ENCODE assay signal across 8 cellular contexts in genomic region chr10:72625608-72626443, GRCh38. TPM values are rescaled to one million over a fixed set of nuclear protein-coding genes. Genes with fewer than 3 reads are reported as not detected.
DNase-seq lines count a peak whose midpoint lies in the region; ATAC-seq and TF ChIP-seq lines count a peak whose summit lies in the region.

A gene with protein sequence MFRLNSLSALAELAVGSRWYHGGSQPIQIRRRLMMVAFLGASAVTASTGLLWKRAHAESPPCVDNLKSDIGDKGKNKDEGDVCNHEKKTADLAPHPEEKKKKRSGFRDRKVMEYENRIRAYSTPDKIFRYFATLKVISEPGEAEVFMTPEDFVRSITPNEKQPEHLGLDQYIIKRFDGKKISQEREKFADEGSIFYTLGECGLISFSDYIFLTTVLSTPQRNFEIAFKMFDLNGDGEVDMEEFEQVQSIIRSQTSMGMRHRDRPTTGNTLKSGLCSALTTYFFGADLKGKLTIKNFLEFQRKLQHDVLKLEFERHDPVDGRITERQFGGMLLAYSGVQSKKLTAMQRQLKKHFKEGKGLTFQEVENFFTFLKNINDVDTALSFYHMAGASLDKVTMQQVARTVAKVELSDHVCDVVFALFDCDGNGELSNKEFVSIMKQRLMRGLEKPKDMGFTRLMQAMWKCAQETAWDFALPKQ (minus strand): TSS chr10:72626079. CDS start chr10:72566793, 59,286 bp downstream.

- ATAC-seq in GM19351 (IDR thresholded peaks at IDR 0.05; ENCODE audit: unreplicated experiment) (peak; percentile 91), HG03521 (IDR thresholded peaks at IDR 0.05; ENCODE audit: unreplicated experiment) (peak; percentile 96), left lung (peak; percentile 100)

- peaks cover 18 to 25% (median 23%) of the 10 kb centered on the region in 10 experiments for H3K4me1 ChIP-seq in BLaER1 treated with 17β-estradiol and CSF1 and Interleukin-3, amounts not matched to agents 10 nM and 100 nM
- peaks cover 12 to 22% of the 10 kb centered on the region in 2 donors for H3K4me1 ChIP-seq in left lung

- H3K9me3 ChIP-seq in BLaER1 treated with 17β-estradiol and CSF1 and Interleukin-3, amounts not matched to agents 10 nM and 100 nM (replicated peaks in 1 of 11): no peaks in the 10 kb centered on the region; a peak in 1 of 22 replicates
- no peaks in the 10 kb centered on the region for H3K9me3 ChIP-seq in left lung

- intact Hi-C loops in dendritic cell treated with granulocyte-macrophage colony-stimulating factor and Interleukin-4, amounts not matched to agents 40 ng/mL and 50 ng/mL, for 4 days (cut with micrococcal nuclease): loop anchor here (2.0 to 10.0 kb wide), 2 partner anchors 67 to 261 kb away; partner anchors contain the start of gene MCU
- intact Hi-C loops in left lung (cut with DNase I): no loop called here

- no peaks in the 10 kb centered on the region for H3K9me3 Mint-ChIP-seq in dendritic cell treated with granulocyte-macrophage colony-stimulating factor and Interleukin-4, amounts not matched to agents 40 ng/mL and 50 ng/mL, for 4 days

- peak within 1 kb of the TSS; percentile 84 for H3K4me3 Mint-ChIP-seq in dendritic cell treated with granulocyte-macrophage colony-stimulating factor and Interleukin-4, amounts not matched to agents 40 ng/mL and 50 ng/mL, for 4 days

- peak; percentile 84 for DNase-seq in NCI-H748 treated with DMSO at 0.1 percent for 48 hours (lab: John Stamatoyannopoulos, UW)
- DNase-seq in activated CD4-positive, alpha-beta T cell treated with anti-CD3 and anti-CD28 coated beads, Interleukin-2, amount 50 U/mL, for 24 hours (ENCODE audit: low read depth in 1 of 2, low spot score in 1 of 2): peak; percentile 75 to 93
- peak; percentile 98 for DNase-seq in left lung
- DNase-seq in stimulated activated CD4-positive, alpha-beta T cell treated with anti-CD3 and anti-CD28 coated beads, Interleukin-2, amount 100 ng/mL, for 48 hours: peak; percentile 91 to 93

- peak within 1 kb of the TSS; percentile 86 for H3K27ac Mint-ChIP-seq in dendritic cell treated with granulocyte-macrophage colony-stimulating factor and Interleukin-4, amounts not matched to agents 40 ng/mL and 50 ng/mL, for 4 days

- H3K4me2 ChIP-seq in BLaER1 treated with 17β-estradiol and CSF1 and Interleukin-3, amounts not matched to agents 10 nM and 100 nM: peak within 1 kb of the TSS; percentile 69 to 86 (median 82)

- no peaks in the 10 kb centered on the region for H3K27me3 ChIP-seq in BLaER1 treated with 17β-estradiol and CSF1 and Interleukin-3, amounts not matched to agents 10 nM and 100 nM
- no peaks in the 10 kb centered on the region for H3K27me3 ChIP-seq in left lung

- TF ChIP-seq CTCF in left lung (IDR thresholded peaks at IDR 0.05): no peak

- peak within 1 kb of the TSS; percentile 70 to 91 (median 84) for H3K27ac ChIP-seq in BLaER1 treated with 17β-estradiol and CSF1 and Interleukin-3, amounts not matched to agents 10 nM and 100 nM
- H3K27ac ChIP-seq in left lung: peak within 1 kb of the TSS; percentile 87 to 90

- H3K36me3 ChIP-seq in BLaER1 treated with 17β-estradiol and CSF1 and Interleukin-3, amounts not matched to agents 10 nM and 100 nM: peaks cover 0 to 7% (median 0%) of the 10 kb centered on the region in 11 experiments; a peak in 3 of 22 replicates
- H3K36me3 ChIP-seq in left lung: no peaks in the 10 kb centered on the region

- peak within 1 kb of the TSS; percentile 84 to 100 (median 89) for H3K4me3 ChIP-seq in BLaER1 treated with 17β-estradiol and CSF1 and Interleukin-3, amounts not matched to agents 10 nM and 100 nM
- peak within 1 kb of the TSS; percentile 90 to 91 for H3K4me3 ChIP-seq in left lung

- peaks cover 16% of the 10 kb centered on the region for H3K4me1 Mint-ChIP-seq in dendritic cell treated with granulocyte-macrophage colony-stimulating factor and Interleukin-4, amounts not matched to agents 40 ng/mL and 50 ng/mL, for 4 days (ENCODE audit: low read depth)

- H3K36me3 Mint-ChIP-seq in dendritic cell treated with granulocyte-macrophage colony-stimulating factor and Interleukin-4, amounts not matched to agents 40 ng/mL and 50 ng/mL, for 4 days (ENCODE audit: low read depth): peaks cover 18% of the 10 kb centered on the region

- H3K9ac ChIP-seq in BLaER1 treated with 17β-estradiol and CSF1 and Interleukin-3, amounts not matched to agents 10 nM and 100 nM: peak within 1 kb of the TSS; percentile 78 to 94 (median 89)

- peaks cover 0 to 8% (median 0%) of the 10 kb centered on the region in 11 experiments; a peak in 3 of 22 replicates for H4K20me1 ChIP-seq in BLaER1 treated with 17β-estradiol and CSF1 and Interleukin-3, amounts not matched to agents 10 nM and 100 nM

- no peaks in the 10 kb centered on the region for H3K27me3 Mint-ChIP-seq in dendritic cell treated with granulocyte-macrophage colony-stimulating factor and Interleukin-4, amounts not matched to agents 40 ng/mL and 50 ng/mL, for 4 days

RNA-seq across cellular contexts. Expression of the gene that starts here (rescaled TPM):
- 10 to 100 TPM; 54.0 to 57.5 TPM for total RNA-seq in left lung

Comparison
In these comparisons a context has a peak if more than half of its experiments do, and no peak if none do; other contexts are left out.
1. Peak in every context shown above with its lines: DNase-seq, ATAC-seq, H3K4me3 ChIP-seq and H3K27ac ChIP-seq.